8 cellular contexts compared by ENCODE assay signal in the genomic region with DNA sequence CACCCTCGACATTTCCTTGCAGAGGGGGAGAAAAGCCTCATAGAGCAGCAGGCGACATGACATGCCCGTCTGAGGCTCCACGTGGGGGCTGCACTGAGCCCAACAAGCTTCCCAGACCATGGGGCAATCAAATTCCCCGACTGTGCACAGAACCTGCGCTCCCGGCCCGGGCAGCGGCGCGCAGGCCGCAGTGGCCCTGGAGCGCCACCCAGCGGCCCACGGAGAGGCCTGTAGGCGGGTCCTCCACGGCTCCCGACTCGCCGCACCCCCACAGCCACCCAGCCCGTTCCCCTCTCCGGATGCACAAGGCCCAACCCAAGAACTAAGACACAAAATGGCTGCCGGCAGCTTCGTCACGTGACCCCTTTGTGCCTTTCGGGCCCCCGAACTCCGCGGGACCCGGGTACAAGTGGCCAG. TPM values are rescaled to one million over a fixed set of nuclear protein-coding genes. Genes with fewer than 3 reads are reported as not detected.
DNase-seq lines count a peak whose midpoint lies in the region; ATAC-seq and TF ChIP-seq lines count a peak whose summit lies in the region.

No MANE protein-coding gene starts in this region.

- H3K36me3 ChIP-seq in SK-N-SH (replicated peaks in 1 of 2; ENCODE audit: control insufficient read depth in 1 of 2, insufficient read depth in 2 of 2, low read length in 1 of 2) (peaks cover 9 to 17% of the 10 kb centered on the region in 2 experiments), cardiac muscle cell (no peaks in the 10 kb centered on the region), parathyroid adenoma (ENCODE audit: control insufficient read depth, insufficient read depth, low read length) (no peaks in the 10 kb centered on the region), tibial nerve (no peaks in the 10 kb centered on the region)

- peak; percentile 98 for DNase-seq in GM12865 (ENCODE audit: low read depth)
- DNase-seq in NCI-H1048 (lab: John Stamatoyannopoulos, UW): peak; percentile 83
- peak; percentile 97 for DNase-seq in SK-N-SH
- DNase-seq in activated naive CD8-positive, alpha-beta T cell treated with anti-CD3 and anti-CD28 coated beads, Interleukin-2, amount 50 U/mL, for 24 hours: peak; percentile 94
- peak; percentile 96 to 98 for DNase-seq in cardiac muscle cell (ENCODE audit: low read depth in 1 of 2, low spot score in 1 of 2)
- peak; percentile 90 to 92 for DNase-seq in tibial nerve (ENCODE audit: low spot score in 2 of 2)

- peak overlapping the region; percentile 99 for H3K27ac Mint-ChIP-seq in activated naive CD8-positive, alpha-beta T cell treated with anti-CD3 and anti-CD28 coated beads, Interleukin-2, amount 50 U/mL, for 24 hours

- TF ChIP-seq EP300 in SK-N-SH (IDR thresholded peaks at IDR 0.05; ENCODE audit: borderline replicate concordance in 1 of 2, low read depth in 1 of 2, low read length in 1 of 2): no peak
- peak in 1 of 2 donors; percentile 88 for TF ChIP-seq EP300 in tibial nerve (IDR thresholded peaks at IDR 0.05)

- H3K27me3 ChIP-seq in SK-N-SH (ENCODE audit: insufficient read depth) (no peaks in the 10 kb centered on the region), cardiac muscle cell (no peaks in the 10 kb centered on the region), parathyroid adenoma (ENCODE audit: control insufficient read depth, insufficient read depth, low read length) (no peaks in the 10 kb centered on the region), tibial nerve (no peaks in the 10 kb centered on the region)

- peak; percentile 82 for ATAC-seq in HG02610 (IDR thresholded peaks at IDR 0.05; ENCODE audit: unreplicated experiment)
- peak; percentile 93 for ATAC-seq in activated naive CD8-positive, alpha-beta T cell treated with anti-CD3 and anti-CD28 coated beads, Interleukin-2, amount 50 U/mL, for 24 hours

- H3K79me2 ChIP-seq in SK-N-SH (ENCODE audit: insufficient read depth): peaks cover 56% of the 10 kb centered on the region
- peaks cover 35% of the 10 kb centered on the region for H3K79me2 ChIP-seq in parathyroid adenoma

- peak; percentile 93 for TF ChIP-seq RAD21 in SK-N-SH (IDR thresholded peaks at IDR 0.05; ENCODE audit: low read length)

- H3K4me3 ChIP-seq in GM12865 (ENCODE audit: low read depth, low read length): peak overlapping the region; percentile 100
- peak overlapping the region; percentile 82 to 92 for H3K4me3 ChIP-seq in SK-N-SH (ENCODE audit: low read depth in 2 of 2, low read length in 1 of 2)
- H3K4me3 ChIP-seq in cardiac muscle cell: peak overlapping the region; percentile 53
- H3K4me3 ChIP-seq in parathyroid adenoma (ENCODE audit: low read depth, low read length): peak overlapping the region; percentile 97
- H3K4me3 ChIP-seq in tibial nerve: peak overlapping the region; percentile 82 to 97 (median 90)

- H3K36me3 Mint-ChIP-seq in activated naive CD8-positive, alpha-beta T cell treated with anti-CD3 and anti-CD28 coated beads, Interleukin-2, amount 50 U/mL, for 24 hours (ENCODE audit: low read depth): peaks cover 20% of the 10 kb centered on the region

- H3F3A ChIP-seq in SK-N-SH (replicated peaks; ENCODE audit: insufficient read depth): peaks cover 8% of the 10 kb centered on the region

- H3K27me3 Mint-ChIP-seq in activated naive CD8-positive, alpha-beta T cell treated with anti-CD3 and anti-CD28 coated beads, Interleukin-2, amount 50 U/mL, for 24 hours: no peaks in the 10 kb centered on the region

- peaks cover 68% of the 10 kb centered on the region for H3K4me1 Mint-ChIP-seq in activated naive CD8-positive, alpha-beta T cell treated with anti-CD3 and anti-CD28 coated beads, Interleukin-2, amount 50 U/mL, for 24 hours

- peak overlapping the region; percentile 73; the same call in 1 of the 2 replicates for H2AFZ ChIP-seq in SK-N-SH (ENCODE audit: low read depth)
- peak overlapping the region; percentile 100 for H2AFZ ChIP-seq in parathyroid adenoma

- H3K4me2 ChIP-seq in SK-N-SH (peak overlapping the region; percentile 74), parathyroid adenoma (ENCODE audit: low read length) (peak overlapping the region; percentile 78)

- H3K9me3 ChIP-seq in SK-N-SH (no peaks in the 10 kb centered on the region), cardiac muscle cell (ENCODE audit: low read depth) (no peaks in the 10 kb centered on the region), parathyroid adenoma (ENCODE audit: control insufficient read depth, low read length) (no peaks in the 10 kb centered on the region), tibial nerve (no peaks in the 10 kb centered on the region)

- H3K27ac ChIP-seq in SK-N-SH (ENCODE audit: low read depth in 2 of 2, low read length in 1 of 2): peak overlapping the region; percentile 100
- peak overlapping the region; percentile 100 for H3K27ac ChIP-seq in cardiac muscle cell
- peak overlapping the region; percentile 100 for H3K27ac ChIP-seq in parathyroid adenoma
- peak overlapping the region; percentile 97 to 100 (median 100) for H3K27ac ChIP-seq in tibial nerve

- POLR2A ChIA-PET in SK-N-SH (lab: Yijun Ruan, JAX): interaction anchor here (0.5 to 1.8 kb wide), 6 partner anchors 8 to 635 kb away, joined by 3 to 7 read pairs (median 4); no protein-coding TSS in a partner anchor

- CTCF ChIA-PET in SK-N-SH (lab: Yijun Ruan, JAX): interaction anchor here (0.5 to 3.3 kb wide), 38 partner anchors 11 to 485 kb away, joined by 3 to 61 read pairs (median 5); a partner anchor contains a TSS

- WGBS in SK-N-SH (ENCODE audit: low lambda C conversion rate): 0% methylated on average over 11 of the region's 30 CpGs
- WGBS in tibial nerve, 2 donors: 1 to 2% methylated on average over 21 to 30 of the region's 30 CpGs

- H3K9me3 Mint-ChIP-seq in activated naive CD8-positive, alpha-beta T cell treated with anti-CD3 and anti-CD28 coated beads, Interleukin-2, amount 50 U/mL, for 24 hours: no peaks in the 10 kb centered on the region

- no peaks in the 10 kb centered on the region for H3K9me2 ChIP-seq in SK-N-SH

- H3K4me3 Mint-ChIP-seq in activated naive CD8-positive, alpha-beta T cell treated with anti-CD3 and anti-CD28 coated beads, Interleukin-2, amount 50 U/mL, for 24 hours: peak overlapping the region; percentile 90

- H3K4me1 ChIP-seq in SK-N-SH (ENCODE audit: control insufficient read depth in 1 of 2, insufficient read depth in 2 of 2, low read depth in 1 of 2, low read length in 1 of 2): peaks cover 13 to 17% of the 10 kb centered on the region in 2 experiments; a peak in 3 of 4 replicates
- peaks cover 14% of the 10 kb centered on the region for H3K4me1 ChIP-seq in cardiac muscle cell (ENCODE audit: low read depth)
- H3K4me1 ChIP-seq in parathyroid adenoma: peaks cover 15% of the 10 kb centered on the region
- H3K4me1 ChIP-seq in tibial nerve: peaks cover 0 to 79% (median 33%) of the 10 kb centered on the region in 4 donors

- TF ChIP-seq CTCF in GM12865 (IDR thresholded peaks at IDR 0.05; ENCODE audit: insufficient read depth, low read depth, low read length, missing control alignments) (peak; percentile 98), SK-N-SH (IDR thresholded peaks at IDR 0.05) (peak; percentile 96), cardiac muscle cell (IDR thresholded peaks at IDR 0.05; ENCODE audit: low read depth, low read length) (peak; percentile 99), parathyroid adenoma (IDR thresholded peaks at IDR 0.05) (peak; percentile 99), tibial nerve (IDR thresholded peaks at IDR 0.05) (peak; percentile 96 to 99 (median 98))

- H3K9ac ChIP-seq in SK-N-SH (peak overlapping the region; percentile 100), parathyroid adenoma (peak overlapping the region; percentile 100)

- TF ChIP-seq POLR2A in tibial nerve (IDR thresholded peaks at IDR 0.05): peak in 1 of 2 donors; percentile 10

- H4K20me1 ChIP-seq in SK-N-SH (ENCODE audit: insufficient read depth): peaks cover 48% of the 10 kb centered on the region

TF ChIP-seq in SK-N-SH, 30 proteins besides CTCF, POLR2A, EP300 and RAD21 (continues in another document):
- TF ChIP-seq, protein P1, sequence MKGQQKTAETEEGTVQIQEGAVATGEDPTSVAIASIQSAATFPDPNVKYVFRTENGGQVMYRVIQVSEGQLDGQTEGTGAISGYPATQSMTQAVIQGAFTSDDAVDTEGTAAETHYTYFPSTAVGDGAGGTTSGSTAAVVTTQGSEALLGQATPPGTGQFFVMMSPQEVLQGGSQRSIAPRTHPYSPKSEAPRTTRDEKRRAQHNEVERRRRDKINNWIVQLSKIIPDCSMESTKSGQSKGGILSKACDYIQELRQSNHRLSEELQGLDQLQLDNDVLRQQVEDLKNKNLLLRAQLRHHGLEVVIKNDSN (IDR thresholded peaks at IDR 0.05; ENCODE audit: borderline replicate concordance, low read depth): peak; percentile 96
- TF ChIP-seq JUND (IDR thresholded peaks at IDR 0.05) (no peak), GATA2 (CRISPR knock-in tag; IDR thresholded peaks at IDR 0.05) (no peak), MXI1 (IDR thresholded peaks at IDR 0.05; ENCODE audit: low read depth, low read length) (peak; percentile 100), RXRA (IDR thresholded peaks at IDR 0.05; ENCODE audit: borderline replicate concordance, low read depth) (no peak), TEAD4 (IDR thresholded peaks at IDR 0.05; ENCODE audit: borderline replicate concordance, insufficient read depth) (peak; percentile 90)
- TF ChIP-seq, protein P2, sequence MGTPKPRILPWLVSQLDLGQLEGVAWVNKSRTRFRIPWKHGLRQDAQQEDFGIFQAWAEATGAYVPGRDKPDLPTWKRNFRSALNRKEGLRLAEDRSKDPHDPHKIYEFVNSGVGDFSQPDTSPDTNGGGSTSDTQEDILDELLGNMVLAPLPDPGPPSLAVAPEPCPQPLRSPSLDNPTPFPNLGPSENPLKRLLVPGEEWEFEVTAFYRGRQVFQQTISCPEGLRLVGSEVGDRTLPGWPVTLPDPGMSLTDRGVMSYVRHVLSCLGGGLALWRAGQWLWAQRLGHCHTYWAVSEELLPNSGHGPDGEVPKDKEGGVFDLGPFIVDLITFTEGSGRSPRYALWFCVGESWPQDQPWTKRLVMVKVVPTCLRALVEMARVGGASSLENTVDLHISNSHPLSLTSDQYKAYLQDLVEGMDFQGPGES (IDR thresholded peaks at IDR 0.05; ENCODE audit: low read depth, low read length): no peak

RNA-seq across cellular contexts. Expression of a gene that starts 0.8 kb away (rescaled TPM):
- polyA plus RNA-seq in SK-N-SH (2012; rRNA removed): 21.8 and 30.2 TPM in 2 replicates
- 18.6 and 19.0 TPM in 2 replicates for polyA plus RNA-seq in SK-N-SH (2012; cell fraction: cytosol; rRNA removed)
- polyA plus RNA-seq in SK-N-SH (2012; cell fraction: nucleus; rRNA removed): 47.6 and 58.4 TPM in 2 replicates
- 24.0 and 25.4 TPM in 2 replicates for total RNA-seq in cardiac muscle cell
- 12.9 and 14.4 TPM in 2 replicates for polyA plus RNA-seq in cardiac muscle cell
- total RNA-seq in tibial nerve: 10 to 100 TPM; 47.5 to 72.8 (median 62.7) TPM

Comparison
In these comparisons a context has a peak if more than half of its experiments do, and no peak if none do; other contexts are left out.
1. Peak in every context shown above with its lines: DNase-seq, ATAC-seq, H3K4me3 ChIP-seq and H3K27ac ChIP-seq.